ENCODE assay signal across 7 cellular contexts in the genomic region with DNA sequence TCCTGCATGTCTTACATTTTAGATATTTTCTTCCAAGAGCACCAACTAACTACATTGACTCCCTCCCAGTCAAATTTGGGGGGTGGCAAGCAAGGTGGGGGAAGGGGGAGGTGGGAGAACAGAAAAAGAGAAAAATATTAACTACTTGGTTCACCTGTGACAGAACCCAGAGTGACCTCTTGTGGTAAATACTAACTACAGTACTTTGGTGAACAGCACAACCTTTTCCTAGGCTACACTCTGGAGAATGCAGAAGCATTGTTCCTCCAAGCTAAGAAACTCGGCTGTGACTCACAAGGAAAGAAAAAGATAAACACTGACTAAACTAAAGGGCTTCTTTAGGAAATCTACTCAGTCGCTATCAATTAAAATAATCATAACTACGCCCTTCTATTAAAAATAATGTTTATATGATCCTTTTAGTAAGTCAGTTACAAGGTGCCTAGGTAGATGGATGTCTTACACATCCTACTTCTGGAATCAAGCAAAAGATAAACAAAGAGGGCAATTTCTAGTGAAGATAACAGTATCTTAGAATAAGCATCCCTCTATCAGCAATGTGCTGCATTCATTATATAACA. TPM values are rescaled to one million over a fixed set of nuclear protein-coding genes. Genes with fewer than 3 reads are reported as not detected.
DNase-seq lines count a peak whose midpoint lies in the region; ATAC-seq and TF ChIP-seq lines count a peak whose summit lies in the region.

No MANE protein-coding gene starts in this region.

- POLR2A ChIA-PET in HEK293T (lab: Yijun Ruan, JAX): no interaction called here

- no peak for ATAC-seq in GM21786 (IDR thresholded peaks at IDR 0.05; ENCODE audit: unreplicated experiment)
- ATAC-seq in HG03097 (IDR thresholded peaks at IDR 0.05; ENCODE audit: low FRiP score, unreplicated experiment): no peak
- no peak for ATAC-seq in HG03571 (IDR thresholded peaks at IDR 0.05; ENCODE audit: unreplicated experiment)

- peak; percentile 20 for DNase-seq in HEK293T (ENCODE audit: extremely low spot score)
- peak; percentile 69 for DNase-seq in NCI-H2196 treated with DMSO at 0.1 percent for 48 hours (lab: John Stamatoyannopoulos, UW; ENCODE audit: unreplicated experiment)
- peak; percentile 67 for DNase-seq in dermis blood vessel endothelial cell
- DNase-seq in renal cortical epithelial cell (ENCODE audit: low read depth): peak; percentile 65

- CTCF ChIA-PET in HEK293T (lab: Yijun Ruan, JAX): no interaction called here

TF ChIP-seq in HEK293T, 16 proteins besides CTCF, POLR2A, EP300 and RAD21:
- TF ChIP-seq NFRKB (IDR thresholded peaks at IDR 0.05) (no peak), LEF1 (IDR thresholded peaks at IDR 0.05; ENCODE audit: borderline replicate concordance) (no peak), ELF4 (IDR thresholded peaks at IDR 0.05) (no peak), FOXK2 (IDR thresholded peaks at IDR 0.05) (no peak), HDGF (IDR thresholded peaks at IDR 0.05; ENCODE audit: borderline replicate concordance) (no peak), TARDBP (IDR thresholded peaks at IDR 0.05) (no peak), L3MBTL2 (conservative IDR thresholded peaks at IDR 0.05) (no peak), ARNT (IDR thresholded peaks at IDR 0.05) (no peak), ZNF384 (IDR thresholded peaks at IDR 0.05) (no peak), FOXA1 (IDR thresholded peaks at IDR 0.05) (no peak), FOXM1 (IDR thresholded peaks at IDR 0.05; ENCODE audit: borderline replicate concordance) (no peak), CTBP1 (IDR thresholded peaks at IDR 0.05; ENCODE audit: borderline replicate concordance) (no peak), SP1 (IDR thresholded peaks at IDR 0.05) (no peak), BHLHE40 (IDR thresholded peaks at IDR 0.05; ENCODE audit: borderline replicate concordance) (no peak), SUZ12 (IDR thresholded peaks at IDR 0.05) (no peak)
- TF ChIP-seq, protein P1, sequence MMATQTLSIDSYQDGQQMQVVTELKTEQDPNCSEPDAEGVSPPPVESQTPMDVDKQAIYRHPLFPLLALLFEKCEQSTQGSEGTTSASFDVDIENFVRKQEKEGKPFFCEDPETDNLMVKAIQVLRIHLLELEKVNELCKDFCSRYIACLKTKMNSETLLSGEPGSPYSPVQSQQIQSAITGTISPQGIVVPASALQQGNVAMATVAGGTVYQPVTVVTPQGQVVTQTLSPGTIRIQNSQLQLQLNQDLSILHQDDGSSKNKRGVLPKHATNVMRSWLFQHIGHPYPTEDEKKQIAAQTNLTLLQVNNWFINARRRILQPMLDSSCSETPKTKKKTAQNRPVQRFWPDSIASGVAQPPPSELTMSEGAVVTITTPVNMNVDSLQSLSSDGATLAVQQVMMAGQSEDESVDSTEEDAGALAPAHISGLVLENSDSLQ (IDR thresholded peaks at IDR 0.05): no peak

RNA-seq across cellular contexts. Expression of a gene that starts 5.4 kb away (rescaled TPM):
- total RNA-seq in dermis blood vessel endothelial cell: not detected in 2 replicates
- not detected in 2 replicates for total RNA-seq in renal cortical epithelial cell
